In genomic region chr5:128237000-128237399, GRCh38 we compare ENCODE assay signal across 23 cellular contexts.
"Had no signal": no experiment of that assay in that cellular context is flagged by ENCODE, and none has a peak within 500 bp of the region (broad histone marks: within the 10 kb centered on the region; RNA-seq: fewer than 3 reads in every experiment).

No MANE protein-coding gene starts in this region.

- FAIRE-seq: astrocyte had no signal

- H3K36me3 Mint-ChIP-seq: activated naive CD4-positive, alpha-beta T cell treated with anti-CD3 and anti-CD28 coated beads, Interleukin-2, amount 50 U/mL, for 72 hours; naive B cell had no signal

- DNase-seq: activated CD4-positive, alpha-beta T cell treated with anti-CD3 and anti-CD28 coated beads for 1 hour; activated effector memory CD4-positive, alpha-beta T cell treated with anti-CD3 and anti-CD28 coated beads, Interleukin-2, amount 50 U/mL, for 16 hours; activated T-cell treated with anti-CD3 and anti-CD28 coated beads, Interleukin-2, amount 50 U/mL, for 72 hours; adrenal gland; cerebellar nuclear complex; cortex of kidney; effector CD4-positive, alpha-beta T cell; gastrocnemius medialis; heart left ventricle; left ventricle myocardium inferior; naive B cell; stimulated activated CD4-positive, alpha-beta T cell treated with anti-CD3 and anti-CD28 coated beads, Interleukin-15, amount 100 ng/mL, for 24 hours; stimulated activated CD4-positive, alpha-beta T cell treated with anti-CD3 and anti-CD28 coated beads, Interleukin-2, amount 100 ng/mL, for 48 hours; stimulated activated naive CD8-positive, alpha-beta T cell treated with anti-CD3 and anti-CD28 coated beads, Interleukin-15, amount 100 ng/mL, for 72 hours; transverse colon; WERI-Rb-1 had no signal

- H3K4me1 Mint-ChIP-seq: naive B cell; stimulated activated naive CD8-positive, alpha-beta T cell treated with anti-CD3 and anti-CD28 coated beads, Interleukin-15, amount 100 ng/mL, for 72 hours had no signal

- H3K27me3 ChIP-seq: adrenal gland, breast epithelium, gastrocnemius medialis, right atrium auricular region, suprapubic skin, transverse colon had no signal

- H3K4me3 Mint-ChIP-seq: activated T-cell treated with anti-CD3 and anti-CD28 coated beads, Interleukin-2, amount 50 U/mL, for 72 hours; naive B cell; stimulated activated naive CD8-positive, alpha-beta T cell treated with anti-CD3 and anti-CD28 coated beads, Interleukin-15, amount 100 ng/mL, for 72 hours had no signal

- H3K9me3 ChIP-seq: adrenal gland, gastrocnemius medialis, left ventricle myocardium inferior, prostate gland, right atrium auricular region, suprapubic skin, transverse colon had no signal

- H3K4me1 ChIP-seq: adrenal gland, breast epithelium, heart left ventricle, prostate gland, right atrium auricular region, transverse colon had no signal

- ATAC-seq: activated naive CD4-positive, alpha-beta T cell treated with anti-CD3 and anti-CD28 coated beads, Interleukin-2, amount 50 U/mL, for 72 hours; activated T-cell treated with anti-CD3 and anti-CD28 coated beads, Interleukin-2, amount 50 U/mL, for 72 hours; gastrocnemius medialis; heart left ventricle; stimulated activated naive CD8-positive, alpha-beta T cell treated with anti-CD3 and anti-CD28 coated beads, Interleukin-15, amount 100 ng/mL, for 72 hours had no signal

- H3K36me3 ChIP-seq: adrenal gland, breast epithelium, gastrocnemius medialis, heart left ventricle, left ventricle myocardium inferior, prostate gland, right atrium auricular region, suprapubic skin, transverse colon, WERI-Rb-1 had no signal

- H3K27ac Mint-ChIP-seq: activated naive CD4-positive, alpha-beta T cell treated with anti-CD3 and anti-CD28 coated beads, Interleukin-2, amount 50 U/mL, for 72 hours; activated T-cell treated with anti-CD3 and anti-CD28 coated beads, Interleukin-2, amount 50 U/mL, for 72 hours; naive B cell; stimulated activated naive CD8-positive, alpha-beta T cell treated with anti-CD3 and anti-CD28 coated beads, Interleukin-15, amount 100 ng/mL, for 72 hours had no signal

- H3K9me3 Mint-ChIP-seq: stimulated activated naive CD8-positive, alpha-beta T cell treated with anti-CD3 and anti-CD28 coated beads, Interleukin-15, amount 100 ng/mL, for 72 hours had no signal

- H3K4me3 ChIP-seq: adrenal gland, breast epithelium, gastrocnemius medialis, heart left ventricle, left ventricle myocardium inferior, prostate gland, right atrium auricular region, skin epidermis, suprapubic skin, transverse colon had no signal
